ENCODE assay signal across 9 cellular contexts in genomic region chr6:35776364-35777215, GRCh38. TPM values are rescaled to one million over a fixed set of nuclear protein-coding genes. Genes with fewer than 3 reads are reported as not detected.
A peak's percentile ranks its signal among the peaks of the same experiment; 100 is the strongest.
DNase-seq lines count a peak whose midpoint lies in the region; ATAC-seq, FAIRE-seq and TF ChIP-seq lines count a peak whose summit lies in the region.
"Had no signal": no experiment of that assay in that cellular context is flagged by ENCODE, and none has a peak within 500 bp of the region (broad histone marks: within the 10 kb centered on the region; RNA-seq: fewer than 3 reads in every experiment).

CLPSL2 (plus strand) TSS chr6:35776598; CDS start chr6:35776619, 21 bp downstream.

- POLR2A ChIA-PET in CD4-positive, alpha-beta memory T cell (lab: Charles Lee; ENCODE audit: partially characterized antibody), result interaction anchor here (1.0 kb wide), 1 partner anchor 16 kb away, joined by 4 read pairs; no protein-coding TSS in a partner anchor

- FAIRE-seq in D721Med (lab: Jason Lieb, UNC), result no peak

- TF ChIP-seq CTCF in astrocyte of the spinal cord (IDR thresholded peaks at IDR 0.05; ENCODE audit: low read depth, low read length) (no peak), transverse colon (IDR thresholded peaks at IDR 0.05) (no peak), D721Med (IDR thresholded peaks at IDR 0.05; ENCODE audit: insufficient read depth, missing control alignments) (no peak)

- H3K4me1 ChIP-seq in CD4-positive, alpha-beta memory T cell (ENCODE audit: insufficient read depth, low read length), result no peaks in the 10 kb centered on the region
- H3K4me1 ChIP-seq in transverse colon, result peaks cover 0 to 8% (median 4%) of the 10 kb centered on the region in 4 donors

- H3K4me3 ChIP-seq in CD4-positive, alpha-beta memory T cell (ENCODE audit: low read length in 2 of 2), result no peak within 1 kb of the TSS
- H3K4me3 ChIP-seq in astrocyte of the spinal cord (ENCODE audit: low read depth, low read length) (peak within 1 kb of the TSS; percentile 27), transverse colon (peak within 1 kb of the TSS; percentile 6 to 51 (median 29))

- H3K27ac ChIP-seq in CD4-positive, alpha-beta memory T cell (ENCODE audit: low read depth, low read length), result no peak within 1 kb of the TSS
- H3K27ac ChIP-seq in transverse colon, result no peak within 1 kb of the TSS

- H3K4me1 Mint-ChIP-seq in CD4-positive, alpha-beta memory T cell, result peaks cover 2 to 5% (median 4%) of the 10 kb centered on the region in 4 donors

- no peak for TF ChIP-seq POLR2A in transverse colon (IDR thresholded peaks at IDR 0.05)

- peak within 1 kb of the TSS; percentile 39 to 83 (median 68) for H3K4me3 Mint-ChIP-seq in CD4-positive, alpha-beta memory T cell

- 0 to 8% methylated on average over 6 to 36 of the region's 56 CpGs for WGBS in transverse colon (ENCODE audit: low coverage in 1 of 2), 2 donors

- no peak for ATAC-seq in GM19397 (IDR thresholded peaks at IDR 0.05; ENCODE audit: unreplicated experiment)

- in situ Hi-C loops in astrocyte of the spinal cord (cut with HindIII; ENCODE audit: low sequenced_read_pairs), result no loop called here
- in situ Hi-C loops in transverse colon (cut with MboI; ENCODE audit: low pct_ligation_motif_present in 1 of 4, low pct_unique_long_range_greater_than_20kb in 1 of 4, low sequenced_read_pairs in 3 of 4), result loop anchor here in 1 of 4 donors (25.0 kb wide), 1 partner anchor 1836 kb away; no protein-coding TSS in a partner anchor

- TF ChIP-seq EP300 in Ishikawa (IDR thresholded peaks at IDR 0.05; ENCODE audit: borderline replicate concordance) (0 out of 2 replicates have a peak, but pooled peaks have one; percentile 5), transverse colon (IDR thresholded peaks at IDR 0.05; ENCODE audit: low read depth) (no peak)

- H3K9me3 Mint-ChIP-seq in CD4-positive, alpha-beta memory T cell, result no peaks in the 10 kb centered on the region

- CTCF ChIA-PET in CD4-positive, alpha-beta memory T cell (lab: Charles Lee; ENCODE audit: partially characterized antibody), result no interaction called here

- DNase-seq in CD4-positive, alpha-beta memory T cell, result no peak
- DNase-seq in astrocyte of the spinal cord (ENCODE audit: low read depth, low spot score) (no peak), left kidney (ENCODE audit: low read depth, low spot score) (peak; percentile 83), transverse colon (no peak), D721Med (ENCODE audit: insufficient read length, low spot score) (no peak)
- DNase-seq in stimulated activated CD4-positive, alpha-beta T cell treated with anti-CD3 and anti-CD28 coated beads, Interleukin-4, amount 100 ng/mL, for 1 hour, result no peak

- no peaks in the 10 kb centered on the region for H3K36me3 ChIP-seq in CD4-positive, alpha-beta memory T cell (ENCODE audit: insufficient read depth, low read length)
- no peaks in the 10 kb centered on the region for H3K36me3 ChIP-seq in transverse colon

- intact Hi-C loops in CD4-positive, alpha-beta memory T cell (cut with micrococcal nuclease), result no loop called here
- intact Hi-C loops in transverse colon (cut with DNase I; ENCODE audit: low total_unique reads), result no loop called here

- TF ChIP-seq RAD21 in Ishikawa (IDR thresholded peaks at IDR 0.05; ENCODE audit: low read depth), result no peak

- peaks cover 22 to 30% of the 10 kb centered on the region in 2 donors for H3K27me3 Mint-ChIP-seq in CD4-positive, alpha-beta memory T cell

- H3K9me3 ChIP-seq in CD4-positive, alpha-beta memory T cell (ENCODE audit: control insufficient read depth in 1 of 2, low read length in 2 of 2), result no peaks in the 10 kb centered on the region
- H3K9me3 ChIP-seq in transverse colon, result no peaks in the 10 kb centered on the region

- no peaks in the 10 kb centered on the region for H3K36me3 Mint-ChIP-seq in CD4-positive, alpha-beta memory T cell

- no peak within 1 kb of the TSS for H3K27ac Mint-ChIP-seq in CD4-positive, alpha-beta memory T cell

- no peaks in the 10 kb centered on the region for H3K27me3 ChIP-seq in CD4-positive, alpha-beta memory T cell (ENCODE audit: insufficient read depth, low read length)
- H3K27me3 ChIP-seq in transverse colon, result peaks cover 42% of the 10 kb centered on the region

TF ChIP-seq in Ishikawa, 13 proteins besides CTCF, POLR2A, EP300 and RAD21:
- TF ChIP-seq ZBTB7A (IDR thresholded peaks at IDR 0.05; ENCODE audit: low read depth), result peak; percentile 95
- TF ChIP-seq TCF12 (IDR thresholded peaks at IDR 0.05; ENCODE audit: low read depth), result 0 out of 2 replicates have a peak, but pooled peaks have one; percentile 38
- TF ChIP-seq YY1 (IDR thresholded peaks at IDR 0.05; ENCODE audit: low read depth), result no peak
- TF ChIP-seq USF1 (IDR thresholded peaks at IDR 0.05), result peak; percentile 92
- peak; percentile 77 for TF ChIP-seq MAX (IDR thresholded peaks at IDR 0.05)

RNA-seq across cellular contexts. Expression of gene CLPSL2, which starts in this region (rescaled TPM):
- not detected for total RNA-seq in CD4-positive, alpha-beta memory T cell
- polyA plus RNA-seq in CD4-positive, alpha-beta memory T cell, result not detected
- total RNA-seq in transverse colon, result not detected
- total RNA-seq: HT1080 had no signal

Comparison
In these comparisons a context has a peak if more than half of its experiments do, and no peak if none do; other contexts are left out.
1. H3K4me3 ChIP-seq: peak in astrocyte of the spinal cord (single experiment) and transverse colon (4 of 4); none in CD4-positive, alpha-beta memory T cell (0 of 2).